8 cellular contexts compared by ENCODE assay signal in the genomic region with DNA sequence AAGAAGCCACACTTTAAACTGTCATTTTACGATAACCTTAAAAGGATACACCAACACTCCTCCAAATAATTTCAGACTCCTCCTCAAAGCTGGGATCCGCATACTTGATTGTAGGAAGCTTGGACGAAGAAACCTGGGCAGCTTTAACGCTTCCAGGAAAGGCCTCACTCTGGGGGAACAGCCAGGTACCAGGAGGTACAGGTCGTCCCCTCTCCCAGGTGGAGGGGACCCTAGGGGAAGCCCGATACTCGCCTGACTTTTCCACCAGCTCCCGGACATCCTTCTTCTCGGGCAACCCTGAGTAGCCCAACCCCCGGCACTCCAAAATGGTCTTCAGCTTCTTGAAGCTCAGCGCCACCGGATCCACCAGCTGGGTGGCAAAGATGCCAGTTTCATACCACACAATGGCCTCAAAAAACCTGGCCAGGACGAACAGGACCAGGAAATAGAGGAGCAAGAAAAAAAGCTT. TPM values are rescaled to one million over a fixed set of nuclear protein-coding genes. Genes with fewer than 3 reads are reported as not detected.
A peak's percentile ranks its signal among the peaks of the same experiment; 100 is the strongest.
DNase-seq lines count a peak whose midpoint lies in the region; ATAC-seq and TF ChIP-seq lines count a peak whose summit lies in the region.

No MANE protein-coding gene starts in this region.

- no peak for TF ChIP-seq CTCF in brain (conservative IDR thresholded peaks at IDR 0.05)

- DNase-seq in Right ventricle myocardium inferior (ENCODE audit: missing footprints) (peak; percentile 67), cardiac septum (ENCODE audit: low spot score) (no peak), RPMI8226 (peak; percentile 62), immature natural killer cell (peak in 2 of 3 donors; percentile 23 to 34), NCI-H1436 (lab: John Stamatoyannopoulos, UW) (no peak)
- DNase-seq in stimulated activated CD4-positive, alpha-beta T cell treated with anti-CD3 and anti-CD28 coated beads, Interleukin-12 subunit alpha, Interleukin-12 subunit beta, amount 100 ng/mL, for 48 hours (ENCODE audit: low read depth in 2 of 3, low spot score in 1 of 3), result peak; percentile 0 to 12 (median 6)

- H3K27ac Mint-ChIP-seq in brain, result peak overlapping the region; percentile 93 to 98 (median 95)
- peak overlapping the region; percentile 85 to 95 (median 92) for H3K27ac Mint-ChIP-seq in immature natural killer cell

- H3K27me3 Mint-ChIP-seq in brain, result peaks cover 9% of the 10 kb centered on the region
- peaks cover 3 to 17% (median 6%) of the 10 kb centered on the region in 3 donors for H3K27me3 Mint-ChIP-seq in immature natural killer cell (ENCODE audit: low read depth in 3 of 3)

- H3K36me3 Mint-ChIP-seq in brain (peaks cover 30% of the 10 kb centered on the region), immature natural killer cell (peaks cover 3 to 15% (median 11%) of the 10 kb centered on the region in 3 donors)

- peaks cover 52% of the 10 kb centered on the region for H3K4me1 Mint-ChIP-seq in brain
- peaks cover 24 to 50% of the 10 kb centered on the region in 2 donors for H3K4me1 Mint-ChIP-seq in immature natural killer cell

- peaks cover 0 to 3% (median 0%) of the 10 kb centered on the region in 5 experiments for H3K9me3 Mint-ChIP-seq in brain
- H3K9me3 Mint-ChIP-seq in immature natural killer cell, result no peaks in the 10 kb centered on the region

- H3K4me3 Mint-ChIP-seq in brain (peak overlapping the region; percentile 91 to 98 (median 93)), immature natural killer cell (peak overlapping the region; percentile 92 to 95 (median 93))

- no peak for ATAC-seq in Right ventricle myocardium inferior
- ATAC-seq in GM21576 (IDR thresholded peaks at IDR 0.05; ENCODE audit: unreplicated experiment), result no peak

- intact Hi-C loops in Right ventricle myocardium inferior (cut with DNase I), result loop anchor here (2.0 to 5.0 kb wide), 4 partner anchors 48 to 180 kb away; a partner anchor contains a TSS
- intact Hi-C loops in cardiac septum (cut with DNase I), result loop anchor here (2.0 to 10.0 kb wide), 3 partner anchors 52 to 182 kb away; a partner anchor contains a TSS

RNA-seq across cellular contexts. Expression of a gene that starts 1.2 kb away (rescaled TPM):
- 49.6 TPM for total RNA-seq in Right ventricle myocardium inferior
- total RNA-seq in cardiac septum, result 63.4 TPM
- 16.1 TPM for polyA plus RNA-seq in brain (ENCODE audit: insufficient read depth, low read depth, low replicate concordance)
- 1 to 10 TPM; 2.4 to 4.9 (median 2.8) TPM for polyA plus RNA-seq in immature natural killer cell

RNA-seq across cellular contexts. Expression of a gene that starts 59.2 kb away (rescaled TPM):
- total RNA-seq in Right ventricle myocardium inferior (171 TPM), cardiac septum (175 TPM)
- polyA plus RNA-seq in brain (ENCODE audit: insufficient read depth, low read depth, low replicate concordance) (111 TPM), immature natural killer cell (10 to 100 TPM; 44.1 to 72.1 (median 60.2) TPM)

Comparison
In these comparisons a context has a peak if more than half of its experiments do, and no peak if none do; other contexts are left out.
1. DNase-seq: peak in Right ventricle myocardium inferior (single experiment), RPMI8226 (single experiment), immature natural killer cell (2 of 3) and stimulated activated CD4-positive, alpha-beta T cell treated with anti-CD3 and anti-CD28 coated beads, Interleukin-12 subunit alpha, Interleukin-12 subunit beta, amount 100 ng/mL, for 48 hours (3 of 3); none in cardiac septum (single experiment) and NCI-H1436 (single experiment).